1 cellular context compared by ENCODE assay signal in the genomic region with DNA sequence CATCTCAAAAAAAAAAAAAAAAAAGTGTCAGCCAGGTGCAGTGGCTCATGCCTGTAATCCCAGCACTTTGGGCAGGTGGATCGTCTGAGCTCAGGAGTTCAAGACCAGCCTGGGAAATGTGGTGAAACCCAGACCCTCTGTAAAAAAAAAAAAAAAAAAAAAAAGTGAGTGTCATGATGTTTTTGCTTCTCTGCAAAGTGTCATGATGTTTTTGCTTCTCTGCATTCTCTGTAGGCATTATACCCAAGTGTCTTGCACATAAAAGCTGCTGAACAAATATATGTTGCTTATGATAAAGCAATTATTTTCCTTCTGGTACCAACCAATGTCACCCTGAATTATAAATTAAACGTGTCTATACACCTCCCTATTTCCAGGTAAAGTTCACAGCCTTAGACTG.
TF ChIP-seq lines count a peak whose summit lies in the region.

No MANE protein-coding gene starts in this region.

TF ChIP-seq in K562, 482 proteins besides CTCF, POLR2A, EP300 and RAD21 (continued from another document):
- TF ChIP-seq, protein P1, sequence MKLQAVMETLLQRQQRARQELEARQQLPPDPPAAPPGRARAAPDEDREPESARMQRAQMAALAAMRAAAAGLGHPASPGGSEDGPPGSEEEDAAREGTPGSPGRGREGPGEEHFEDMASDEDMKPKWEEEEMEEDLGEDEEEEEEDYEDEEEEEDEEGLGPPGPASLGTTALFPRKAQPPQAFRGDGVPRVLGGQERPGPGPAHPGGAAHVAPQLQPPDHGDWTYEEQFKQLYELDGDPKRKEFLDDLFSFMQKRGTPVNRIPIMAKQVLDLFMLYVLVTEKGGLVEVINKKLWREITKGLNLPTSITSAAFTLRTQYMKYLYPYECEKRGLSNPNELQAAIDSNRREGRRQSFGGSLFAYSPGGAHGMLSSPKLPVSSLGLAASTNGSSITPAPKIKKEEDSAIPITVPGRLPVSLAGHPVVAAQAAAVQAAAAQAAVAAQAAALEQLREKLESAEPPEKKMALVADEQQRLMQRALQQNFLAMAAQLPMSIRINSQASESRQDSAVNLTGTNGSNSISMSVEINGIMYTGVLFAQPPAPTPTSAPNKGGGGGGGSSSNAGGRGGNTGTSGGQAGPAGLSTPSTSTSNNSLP (IDR thresholded peaks at IDR 0.05; ENCODE audit: borderline replicate concordance, low read depth, low read length): no peak
- TF ChIP-seq ZFP1 (CRISPR knock-in tag; IDR thresholded peaks at IDR 0.05) (no peak), ZNF384 (IDR thresholded peaks at IDR 0.05; ENCODE audit: low read depth, low read length) (0 out of 2 replicates have a peak, but pooled peaks have one; percentile 31)
